8 cellular contexts compared by ENCODE assay signal in the genomic region with DNA sequence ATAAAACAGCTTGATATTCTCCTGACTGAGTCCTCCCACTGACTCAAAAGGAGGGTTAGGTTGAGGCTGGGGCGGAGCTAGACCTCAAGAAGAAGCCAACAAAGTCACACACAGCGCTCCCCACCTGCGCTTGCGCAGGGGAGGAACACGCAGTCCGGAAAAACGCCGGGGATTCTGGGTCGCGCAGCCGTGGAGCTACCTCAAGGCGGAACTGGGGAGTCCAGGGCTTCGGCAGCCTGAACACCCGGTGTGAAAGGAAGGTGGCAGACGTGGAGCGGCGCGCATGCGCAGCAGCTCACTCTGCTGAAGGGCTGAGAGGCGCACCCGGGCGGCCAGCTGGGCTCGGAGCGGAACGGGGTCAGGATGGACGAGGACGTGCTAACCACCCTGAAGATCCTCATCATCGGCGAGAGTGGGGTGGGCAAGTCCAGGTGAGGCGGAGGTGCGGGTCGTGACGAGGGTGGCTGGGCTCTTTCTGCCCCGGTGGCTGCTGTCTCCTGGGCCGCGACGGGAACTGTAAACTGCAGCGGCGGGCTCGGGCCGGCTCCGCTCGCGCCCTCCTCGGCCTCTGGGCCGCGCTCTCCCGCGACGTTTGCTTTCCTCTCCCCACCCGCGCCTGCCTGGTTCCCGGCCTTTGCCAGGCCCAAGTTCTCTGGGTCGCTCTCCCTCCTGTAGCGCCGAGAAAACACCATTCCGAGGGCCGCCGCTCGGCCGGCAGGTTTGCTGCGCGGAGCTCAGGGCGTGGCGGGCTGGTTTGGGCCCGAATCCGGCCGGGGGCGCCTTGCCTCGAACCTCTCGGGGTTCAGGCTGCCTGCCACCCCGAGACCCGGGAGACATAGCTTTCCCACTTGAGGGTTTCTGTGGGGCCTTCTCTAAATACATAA. TPM values are rescaled to one million over a fixed set of nuclear protein-coding genes. Genes with fewer than 3 reads are reported as not detected.
DNase-seq lines count a peak whose midpoint lies in the region; ATAC-seq and TF ChIP-seq lines count a peak whose summit lies in the region.

TSS of gene RAB18 (plus strand) at position 298 of the 884 bp plus-strand sequence. CDS start at position 364, 66 bp downstream.

- intact Hi-C loops in breast epithelium (cut with DNase I; ENCODE audit: low total_unique reads), result no loop called here

- H3K36me3 ChIP-seq in breast epithelium (no peaks in the 10 kb centered on the region), skeletal muscle tissue (ENCODE audit: control insufficient read depth in 3 of 3, insufficient read depth in 3 of 3, low read length in 3 of 3) (no peaks in the 10 kb centered on the region)

- H3K9ac ChIP-seq in skeletal muscle tissue (ENCODE audit: low read depth in 1 of 3, low read length in 3 of 3), result peak within 1 kb of the TSS; percentile 93 to 98 (median 96)

- H3K9me3 ChIP-seq in breast epithelium (no peaks in the 10 kb centered on the region), iPS-18c (ENCODE audit: control insufficient read depth, insufficient read depth, low read length) (no peaks in the 10 kb centered on the region), skeletal muscle tissue (ENCODE audit: control insufficient read depth in 3 of 3, low read length in 3 of 3) (no peaks in the 10 kb centered on the region)

- H3K27me3 ChIP-seq in breast epithelium (no peaks in the 10 kb centered on the region), skeletal muscle tissue (ENCODE audit: control insufficient read depth in 3 of 3, insufficient read depth in 3 of 3, low read length in 3 of 3) (no peaks in the 10 kb centered on the region)

- in situ Hi-C loops in ACHN (cut with HindIII; ENCODE audit: low pct_ligation_motif_present, low pct_unique_long_range_greater_than_20kb, low sequenced_read_pairs), result no loop called here

- ATAC-seq in GM18873 (IDR thresholded peaks at IDR 0.05; ENCODE audit: low FRiP score, unreplicated experiment) (peak; percentile 95), HG03139 (IDR thresholded peaks at IDR 0.05; ENCODE audit: unreplicated experiment) (peak; percentile 97)

- peak within 1 kb of the TSS; percentile 87 for H3K27ac ChIP-seq in VCaP
- H3K27ac ChIP-seq in breast epithelium, result peak within 1 kb of the TSS; percentile 96 to 98
- peak within 1 kb of the TSS; percentile 91 for H3K27ac ChIP-seq in skeletal muscle tissue (ENCODE audit: low read depth, low read length)

- TF ChIP-seq POLR2A in breast epithelium (IDR thresholded peaks at IDR 0.05), result peak; percentile 77

- peak; percentile 20 for TF ChIP-seq CTCF in VCaP (conservative IDR thresholded peaks at IDR 0.05)
- no peak for TF ChIP-seq CTCF in breast epithelium (IDR thresholded peaks at IDR 0.05)

- peak within 1 kb of the TSS; percentile 71 to 86 (median 79) for H3K4me3 ChIP-seq in breast epithelium
- peak within 1 kb of the TSS; percentile 88 for H3K4me3 ChIP-seq in iPS-18c (ENCODE audit: insufficient read depth, low read depth, low read length)
- peak within 1 kb of the TSS; percentile 93 to 98 (median 94) for H3K4me3 ChIP-seq in skeletal muscle tissue (ENCODE audit: low read length in 3 of 3)

- peak; percentile 97 for DNase-seq in ACHN
- DNase-seq in NCI-H2196 treated with DMSO at 0.1 percent for 48 hours (lab: John Stamatoyannopoulos, UW; ENCODE audit: unreplicated experiment), result peak; percentile 85
- peak; percentile 97 to 98 for DNase-seq in breast epithelium (ENCODE audit: low spot score in 2 of 2)

- H3K4me1 ChIP-seq in breast epithelium, result peaks cover 0 to 11% of the 10 kb centered on the region in 2 donors
- peaks cover 7 to 20% (median 18%) of the 10 kb centered on the region in 3 donors for H3K4me1 ChIP-seq in skeletal muscle tissue (ENCODE audit: control insufficient read depth in 3 of 3, insufficient read depth in 3 of 3, low read length in 3 of 3)

RNA-seq across cellular contexts. Expression of gene RAB18, which starts in this region (rescaled TPM):
- 10 to 100 TPM; 40.3 to 68.6 (median 43.4) TPM for total RNA-seq in breast epithelium
- 40.2 TPM for total RNA-seq in skeletal muscle tissue

Comparison
In these comparisons a context has a peak if more than half of its experiments do, and no peak if none do; other contexts are left out.
1. Peak in every context shown above with its lines: DNase-seq, ATAC-seq, H3K4me3 ChIP-seq and H3K27ac ChIP-seq.